In the genomic region with DNA sequence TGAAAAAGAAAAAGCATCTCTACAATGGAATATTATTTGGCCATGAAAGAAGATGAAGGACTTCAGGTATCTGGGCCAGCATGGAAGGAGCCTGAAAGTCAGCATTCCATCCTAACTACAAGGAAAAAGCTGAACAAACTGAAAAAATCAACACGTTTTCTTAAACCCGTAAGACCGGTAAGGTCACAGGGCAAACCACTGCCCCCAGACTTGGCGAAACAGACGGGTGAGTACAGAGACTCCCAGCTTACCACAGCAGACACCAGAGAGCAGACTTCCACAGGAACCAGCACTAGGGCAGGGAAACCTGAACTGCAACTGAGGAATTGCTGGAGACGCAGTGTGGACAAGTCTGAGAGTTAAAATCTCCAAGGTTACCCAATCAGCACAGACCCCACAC, we compare ENCODE assay signal across 27 cellular contexts. TPM values are rescaled to one million over a fixed set of nuclear protein-coding genes. Genes with fewer than 3 reads are reported as not detected.
"Had no signal": no experiment of that assay in that cellular context is flagged by ENCODE, and none has a peak within 500 bp of the region (broad histone marks: within the 10 kb centered on the region; RNA-seq: fewer than 3 reads in every experiment).

No MANE protein-coding gene starts in this region.

- H3K4me1 ChIP-seq: ascending aorta, breast epithelium, colonic mucosa, esophagus muscularis mucosa, foreskin keratinocyte, gastrocnemius medialis had no signal

- H3K4me1 Mint-ChIP-seq: brain had no signal

- H3K27me3 Mint-ChIP-seq: activated CD4-positive, alpha-beta memory T cell treated with anti-CD3 and anti-CD28 coated beads, Interleukin-2, amount 10 ng/mL, durations not matched to agents 7 days and 5 days; activated CD4-positive, alpha-beta T cell treated with anti-CD3 and anti-CD28 coated beads, Interleukin-2, amount 10 ng/mL, durations not matched to agents 7 days and 5 days; activated naive CD4-positive, alpha-beta T cell treated with anti-CD3 and anti-CD28 coated beads, Interleukin-2, amount 10 ng/mL, durations not matched to agents 7 days and 5 days; activated naive CD8-positive, alpha-beta T cell treated with anti-CD3 and anti-CD28 coated beads, Interleukin-2, amount 10 ng/mL, durations not matched to agents 7 days and 5 days; activated T-cell treated with anti-CD3 and anti-CD28 coated beads, Interleukin-2, amount 50 U/mL, for 24 hours; brain had no signal

- DNase-seq: activated CD4-positive, alpha-beta memory T cell treated with anti-CD3 and anti-CD28 coated beads, Interleukin-2, amount 10 ng/mL, durations not matched to agents 7 days and 5 days; activated CD4-positive, alpha-beta T cell treated with anti-CD3 and anti-CD28 coated beads for 1 hour; activated CD4-positive, alpha-beta T cell treated with anti-CD3 and anti-CD28 coated beads for 4 hours; activated CD4-positive, alpha-beta T cell treated with anti-CD3 and anti-CD28 coated beads, Interleukin-2, amount 10 ng/mL, durations not matched to agents 7 days and 5 days; activated CD4-positive, alpha-beta T cell treated with anti-CD3 and anti-CD28 coated beads, Interleukin-2, amount 50 U/mL, for 4 hours; activated CD8-positive, alpha-beta memory T cell treated with anti-CD3 and anti-CD28 coated beads, Interleukin-2, amount 50 U/mL, for 48 hours; activated naive CD4-positive, alpha-beta T cell; activated naive CD4-positive, alpha-beta T cell treated with anti-CD3 and anti-CD28 coated beads, Interleukin-2, amount 10 ng/mL, durations not matched to agents 7 days and 5 days; activated naive CD8-positive, alpha-beta T cell treated with anti-CD3 and anti-CD28 coated beads, Interleukin-2, amount 10 ng/mL, durations not matched to agents 7 days and 5 days; activated T-cell treated with anti-CD3 and anti-CD28 coated beads for 4 hours; activated T-cell treated with anti-CD3 and anti-CD28 coated beads, Interleukin-2, amount 50 U/mL, for 24 hours; activated T-cell treated with anti-CD3 and anti-CD28 coated beads, Interleukin-2, amount 50 U/mL, for 72 hours; central memory CD4-positive, alpha-beta T cell; cerebellar nuclear complex; colonic mucosa; effector CD8-positive, alpha-beta T cell; erythroblast; foreskin keratinocyte; gastrocnemius medialis; heart right ventricle had no signal

- H3K36me3 ChIP-seq: breast epithelium, cardiac muscle cell, colonic mucosa, gastrocnemius medialis, heart right ventricle had no signal

- H3K27ac ChIP-seq: ascending aorta, breast epithelium, cardiac muscle cell, colonic mucosa, esophagus muscularis mucosa, foreskin keratinocyte, gastrocnemius medialis, heart right ventricle, hepatocyte had no signal

- H3K27me3 ChIP-seq: ascending aorta, breast epithelium, cardiac muscle cell, colonic mucosa, esophagus muscularis mucosa, foreskin keratinocyte, gastrocnemius medialis, heart right ventricle, hepatocyte had no signal

- H3K9me3 ChIP-seq: ascending aorta, breast epithelium, colonic mucosa, esophagus muscularis mucosa, gastrocnemius medialis, heart right ventricle had no signal

- H3K4me3 Mint-ChIP-seq: activated CD4-positive, alpha-beta memory T cell treated with anti-CD3 and anti-CD28 coated beads, Interleukin-2, amount 10 ng/mL, durations not matched to agents 7 days and 5 days; activated CD4-positive, alpha-beta T cell treated with anti-CD3 and anti-CD28 coated beads, Interleukin-2, amount 10 ng/mL, durations not matched to agents 7 days and 5 days; activated naive CD4-positive, alpha-beta T cell treated with anti-CD3 and anti-CD28 coated beads, Interleukin-2, amount 10 ng/mL, durations not matched to agents 7 days and 5 days; activated naive CD8-positive, alpha-beta T cell treated with anti-CD3 and anti-CD28 coated beads, Interleukin-2, amount 10 ng/mL, durations not matched to agents 7 days and 5 days; activated T-cell treated with anti-CD3 and anti-CD28 coated beads, Interleukin-2, amount 50 U/mL, for 24 hours; activated T-cell treated with anti-CD3 and anti-CD28 coated beads, Interleukin-2, amount 50 U/mL, for 72 hours; brain had no signal

- ATAC-seq: activated T-cell treated with anti-CD3 and anti-CD28 coated beads, Interleukin-2, amount 50 U/mL, for 72 hours; foreskin keratinocyte; gastrocnemius medialis; heart right ventricle had no signal

- H3K27ac Mint-ChIP-seq: activated CD4-positive, alpha-beta memory T cell treated with anti-CD3 and anti-CD28 coated beads, Interleukin-2, amount 10 ng/mL, durations not matched to agents 7 days and 5 days; activated CD4-positive, alpha-beta T cell treated with anti-CD3 and anti-CD28 coated beads, Interleukin-2, amount 10 ng/mL, durations not matched to agents 7 days and 5 days; activated naive CD4-positive, alpha-beta T cell treated with anti-CD3 and anti-CD28 coated beads, Interleukin-2, amount 10 ng/mL, durations not matched to agents 7 days and 5 days; activated naive CD4-positive, alpha-beta T cell treated with anti-CD3 and anti-CD28 coated beads, Interleukin-2, amount 50 U/mL, for 72 hours; activated naive CD8-positive, alpha-beta T cell treated with anti-CD3 and anti-CD28 coated beads, Interleukin-2, amount 10 ng/mL, durations not matched to agents 7 days and 5 days; activated T-cell treated with anti-CD3 and anti-CD28 coated beads, Interleukin-2, amount 50 U/mL, for 24 hours; activated T-cell treated with anti-CD3 and anti-CD28 coated beads, Interleukin-2, amount 50 U/mL, for 72 hours; brain had no signal

- H3K4me3 ChIP-seq: ascending aorta, breast epithelium, cardiac muscle cell, colonic mucosa, esophagus muscularis mucosa, gastrocnemius medialis, heart right ventricle, hepatocyte had no signal

RNA-seq across cellular contexts. Expression of gene MTRES1, which starts 55.9 kb away (rescaled TPM):
- total RNA-seq: ascending aorta had no signal
